ENCODE assay signal across 1 cellular context in genomic region chr17:82314721-82315605, GRCh38.
TF ChIP-seq lines count a peak whose summit lies in the region.

No MANE protein-coding gene starts in this region.

TF ChIP-seq in H1, 55 proteins besides CTCF, POLR2A, EP300 and RAD21:
- TF ChIP-seq ASH2L (IDR thresholded peaks at IDR 0.05; ENCODE audit: low read length) (no peak), E2F6 (IDR thresholded peaks at IDR 0.05) (no peak), SIX5 (IDR thresholded peaks at IDR 0.05; ENCODE audit: low read depth, low read length) (no peak), MAFK (IDR thresholded peaks at IDR 0.05; ENCODE audit: low read depth, low read length) (no peak), SP1 (IDR thresholded peaks at IDR 0.05; ENCODE audit: low read depth, low read length) (no peak), SUZ12 (IDR thresholded peaks at IDR 0.05; ENCODE audit: low read length) (no peak), POLR2AphosphoS5 (IDR thresholded peaks at IDR 0.05; ENCODE audit: low read depth, low read length) (no peak), JUND (IDR thresholded peaks at IDR 0.05; ENCODE audit: low read length) (no peak), SRF (IDR thresholded peaks at IDR 0.05; ENCODE audit: low read depth, low read length) (no peak), MAX (IDR thresholded peaks at IDR 0.05) (no peak), FOSL1 (IDR thresholded peaks at IDR 0.05; ENCODE audit: insufficient read depth, low read depth, low read length) (no peak), RXRA (IDR thresholded peaks at IDR 0.05; ENCODE audit: insufficient read depth, low read depth, low read length) (no peak), SIRT6 (IDR thresholded peaks at IDR 0.05; ENCODE audit: low read length) (no peak), SIN3A (conservative IDR thresholded peaks at IDR 0.05 in 1 of 2, IDR thresholded peaks at IDR 0.05 in 1 of 2; ENCODE audit: low read depth in 1 of 2, low read length in 2 of 2) (no peak)
